30 cellular contexts compared by ENCODE assay signal in the genomic region with DNA sequence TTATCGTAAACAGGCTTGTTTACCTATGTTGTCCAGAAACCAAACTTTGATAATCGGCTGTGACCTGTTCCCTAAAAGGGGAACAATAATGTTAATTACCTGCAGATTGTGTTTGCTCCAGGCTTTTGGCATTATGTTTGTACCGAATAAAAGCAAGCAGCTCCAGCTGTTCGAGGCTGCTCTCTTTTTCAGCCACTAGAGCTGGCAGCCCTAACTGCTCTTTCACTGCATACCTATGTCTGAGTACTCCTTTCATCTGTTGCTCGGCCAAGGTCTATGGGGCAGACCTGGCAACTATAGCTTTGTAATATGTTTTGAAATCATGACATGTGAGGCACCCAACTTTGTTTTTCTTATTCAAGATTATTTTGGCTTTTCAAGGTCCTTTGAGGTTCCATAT.
"Had no signal": no experiment of that assay in that cellular context is flagged by ENCODE, and none has a peak within 500 bp of the region (broad histone marks: within the 10 kb centered on the region; RNA-seq: fewer than 3 reads in every experiment).

No MANE protein-coding gene starts in this region.

- ATAC-seq: activated CD8-positive, alpha-beta T cell treated with anti-CD3 and anti-CD28 coated beads for 36 hours; activated T-cell treated with anti-CD3 and anti-CD28 coated beads, Interleukin-2, amount 50 U/mL, for 72 hours; body of pancreas; heart right ventricle; left ventricle myocardium superior; naive thymus-derived CD4-positive, alpha-beta T cell; pancreas; stimulated activated naive B cell treated with anti-CD40 and anti-IgM and Interleukin-4, amounts not matched to agents 10 μg/mL and 1 μg/mL and 100 μg/mL, for 72 hours had no signal

- H3K4me1 ChIP-seq: body of pancreas, esophagus squamous epithelium, heart right ventricle, pancreas, prostate gland, sigmoid colon, tibial nerve had no signal

- H3K9me3 ChIP-seq: body of pancreas, esophagus squamous epithelium, pancreas, prostate gland, sigmoid colon had no signal

- H3K27me3 ChIP-seq: body of pancreas, esophagus squamous epithelium, heart right ventricle, pancreas, sigmoid colon, tibial nerve had no signal

- H3K36me3 ChIP-seq: esophagus squamous epithelium, heart right ventricle, pancreas, prostate gland, sigmoid colon, tibial nerve, WERI-Rb-1 had no signal

- H3K27ac ChIP-seq: body of pancreas, epithelial cell of prostate, esophagus squamous epithelium, heart right ventricle, pancreas, prostate gland, sigmoid colon, tibial nerve, WERI-Rb-1 had no signal

- DNase-seq: activated CD4-positive, alpha-beta T cell treated with anti-CD3 and anti-CD28 coated beads, Interleukin-2, amount 50 U/mL, for 1 hour; activated CD8-positive, alpha-beta T cell treated with anti-CD3 and anti-CD28 coated beads for 36 hours; activated naive CD4-positive, alpha-beta T cell treated with Interleukin-2 at 50 U/mL for 16 hours; activated T-cell treated with anti-CD3 and anti-CD28 coated beads, Interleukin-2, amount 50 U/mL, for 72 hours; anterior cingulate cortex; body of pancreas; dermis blood vessel endothelial cell; effector CD4-positive, alpha-beta T cell; esophagus squamous epithelium; foreskin melanocyte; heart right ventricle; left ventricle myocardium superior; mammary epithelial cell; midbrain; naive thymus-derived CD4-positive, alpha-beta T cell; nucleus accumbens; pancreas; retina; sigmoid colon; small intestine; stimulated activated CD4-positive, alpha-beta T cell treated with anti-CD3 and anti-CD28 coated beads, Interleukin-1b, Interleukin-23, amount 100 ng/mL, for 48 hours; stimulated activated CD4-positive, alpha-beta T cell treated with anti-CD3 and anti-CD28 coated beads, Interleukin-4, amount 100 ng/mL, for 4 hours; stimulated activated naive B cell treated with anti-CD40 and anti-IgM and Interleukin-4, amounts not matched to agents 10 μg/mL and 1 μg/mL and 100 μg/mL, for 72 hours; T-helper 9 cell; WERI-Rb-1 had no signal

- H3K36me3 Mint-ChIP-seq: naive thymus-derived CD4-positive, alpha-beta T cell had no signal

- H3K4me3 ChIP-seq: body of pancreas, esophagus squamous epithelium, heart right ventricle, pancreas, prostate gland, sigmoid colon, tibial nerve had no signal

- H3K9me3 Mint-ChIP-seq: activated T-cell treated with anti-CD3 and anti-CD28 coated beads, Interleukin-2, amount 50 U/mL, for 72 hours; stimulated activated naive B cell treated with anti-CD40 and anti-IgM and Interleukin-4, amounts not matched to agents 10 μg/mL and 1 μg/mL and 100 μg/mL, for 72 hours had no signal

- H3K27ac Mint-ChIP-seq: activated CD8-positive, alpha-beta T cell treated with anti-CD3 and anti-CD28 coated beads for 36 hours; activated naive CD8-positive, alpha-beta T cell; activated T-cell treated with anti-CD3 and anti-CD28 coated beads, Interleukin-2, amount 50 U/mL, for 72 hours; naive thymus-derived CD4-positive, alpha-beta T cell; stimulated activated naive B cell treated with anti-CD40 and anti-IgM and Interleukin-4, amounts not matched to agents 10 μg/mL and 1 μg/mL and 100 μg/mL, for 72 hours; T-helper 1 cell treated with Interleukin-12 subunit alpha and Interleukin-12 subunit beta and Interleukin-4 antibody, amounts not matched to agents 30 μg/mL and 1 μg/mL, for 36 hours had no signal

- H3K4me1 Mint-ChIP-seq: stimulated activated naive B cell treated with anti-CD40 and anti-IgM and Interleukin-4, amounts not matched to agents 10 μg/mL and 1 μg/mL and 100 μg/mL, for 72 hours had no signal

- H3K4me3 Mint-ChIP-seq: activated CD8-positive, alpha-beta T cell treated with anti-CD3 and anti-CD28 coated beads for 36 hours; activated naive CD8-positive, alpha-beta T cell; activated T-cell treated with anti-CD3 and anti-CD28 coated beads, Interleukin-2, amount 50 U/mL, for 72 hours; naive thymus-derived CD4-positive, alpha-beta T cell; stimulated activated naive B cell treated with anti-CD40 and anti-IgM and Interleukin-4, amounts not matched to agents 10 μg/mL and 1 μg/mL and 100 μg/mL, for 72 hours; T-helper 1 cell treated with Interleukin-12 subunit alpha and Interleukin-12 subunit beta and Interleukin-4 antibody, amounts not matched to agents 30 μg/mL and 1 μg/mL, for 36 hours had no signal
